Comparison of ENCODE assay signal across 8 cellular contexts in genomic region chr3:146189519-146190173, GRCh38. TPM values are rescaled to one million over a fixed set of nuclear protein-coding genes. Genes with fewer than 3 reads are reported as not detected.
DNase-seq lines count a peak whose midpoint lies in the region; ATAC-seq and TF ChIP-seq lines count a peak whose summit lies in the region.

No MANE protein-coding gene starts in this region.

- H3K27ac ChIP-seq in Peyer's patch (no peak overlapping the region), lung (ENCODE audit: low read depth in 1 of 2, low read length in 1 of 2) (no peak overlapping the region)

- peak; percentile 67 for DNase-seq in AG08395 (ENCODE audit: low spot score)
- DNase-seq in HFF-Myc (ENCODE audit: extremely low read depth, low read depth) = no peak
- peak; percentile 18 for DNase-seq in LNCaP clone FGC (ENCODE audit: low read depth)
- DNase-seq in Peyer's patch = no peak
- peak; percentile 60 for DNase-seq in dedifferentiated amniotic fluid mesenchymal stem cell (ENCODE audit: extremely low spot score)
- no peak for DNase-seq in lung (ENCODE audit: low spot score)
- DNase-seq in NCI-H774 (lab: John Stamatoyannopoulos, UW) = no peak

- WGBS in lung, 2 donors = 14 to 16% methylated on average over 6 of the region's 6 CpGs

- H3K4me1 ChIP-seq in Peyer's patch (no peaks in the 10 kb centered on the region), lung (ENCODE audit: control insufficient read depth in 2 of 2, insufficient read depth in 2 of 2, low read length in 2 of 2) (no peaks in the 10 kb centered on the region)

- TF ChIP-seq CTCF in GM12875 (IDR thresholded peaks at IDR 0.05; ENCODE audit: borderline replicate concordance, insufficient read depth, low read depth, low read length) = peak; percentile 64
- peak; percentile 71 for TF ChIP-seq CTCF in HFF-Myc (IDR thresholded peaks at IDR 0.05; ENCODE audit: low read depth, low read length, missing control alignments)
- peak; percentile 78 for TF ChIP-seq CTCF in LNCaP clone FGC (IDR thresholded peaks at IDR 0.05; ENCODE audit: control insufficient read depth, extremely low read depth, insufficient read depth)
- TF ChIP-seq CTCF in Peyer's patch (IDR thresholded peaks at IDR 0.05) = peak; percentile 20 to 77 (median 67)
- peak; percentile 42 for TF ChIP-seq CTCF in lung (IDR thresholded peaks at IDR 0.05; ENCODE audit: control extremely low read depth, extremely low read depth)

- H3K9me3 ChIP-seq in Peyer's patch (no peaks in the 10 kb centered on the region), lung (ENCODE audit: control insufficient read depth in 2 of 2, insufficient read depth in 1 of 2, low read length in 1 of 2) (no peaks in the 10 kb centered on the region)

- H3K4me3 ChIP-seq in GM12875 (ENCODE audit: low read depth, low read length) = no peak overlapping the region
- H3K4me3 ChIP-seq in HFF-Myc (replicated peaks; ENCODE audit: low read depth, low read length) = no peak overlapping the region
- no peak overlapping the region for H3K4me3 ChIP-seq in LNCaP clone FGC (ENCODE audit: low read depth, low read length)
- no peak overlapping the region for H3K4me3 ChIP-seq in Peyer's patch
- no peak overlapping the region for H3K4me3 ChIP-seq in lung

- TF ChIP-seq POLR2A in Peyer's patch (IDR thresholded peaks at IDR 0.05) = no peak

- H3K36me3 ChIP-seq in Peyer's patch (no peaks in the 10 kb centered on the region), lung (ENCODE audit: control insufficient read depth in 2 of 2, insufficient read depth in 2 of 2, low read length in 2 of 2) (no peaks in the 10 kb centered on the region)

- ATAC-seq in lung (ENCODE audit: insufficient read depth, low FRiP score) = peak; percentile 54

- H3K27me3 ChIP-seq in Peyer's patch = no peaks in the 10 kb centered on the region
- H3K27me3 ChIP-seq in lung (ENCODE audit: control insufficient read depth, insufficient read depth) = no peaks in the 10 kb centered on the region

RNA-seq across cellular contexts. Expression of gene PLOD2, which starts 28.7 kb away (rescaled TPM):
- total RNA-seq in Peyer's patch (10 to 100 TPM in 3 of 4 donors, 1 to 10 TPM in 1; 9.9 to 78.8 (median 56.0) TPM), lung (10 to 100 TPM; 24.7 to 73.9 TPM)
- polyA plus RNA-seq in lung = 10 to 100 TPM; 17.8 to 20.7 TPM

Comparison
In these comparisons a context has a peak if more than half of its experiments do, and no peak if none do; other contexts are left out.
1. DNase-seq: peak in AG08395 (single experiment), LNCaP clone FGC (single experiment) and dedifferentiated amniotic fluid mesenchymal stem cell (single experiment); none in HFF-Myc (single experiment), Peyer's patch (0 of 3), lung (single experiment) and NCI-H774 (single experiment).
2. Peak in every context shown above with its lines, with median percentiles within 50 percentile points of each other: CTCF ChIP-seq.